11 cellular contexts compared by ENCODE assay signal in genomic region chr14:61547186-61548121, GRCh38.
DNase-seq lines count a peak whose midpoint lies in the region; ATAC-seq and TF ChIP-seq lines count a peak whose summit lies in the region.
"Had no signal": no experiment of that assay in that cellular context is flagged by ENCODE, and none has a peak within 500 bp of the region (broad histone marks: within the 10 kb centered on the region; RNA-seq: fewer than 3 reads in every experiment).

No MANE protein-coding gene starts in this region.

- no peaks in the 10 kb centered on the region for H3K9me3 ChIP-seq in fibroblast of lung (ENCODE audit: control insufficient read depth, insufficient read depth, low read depth, low read length)
- no peaks in the 10 kb centered on the region for H3K9me3 ChIP-seq in WERI-Rb-1 (ENCODE audit: severe bottlenecking)

- H3K4me2 ChIP-seq in fibroblast of lung (ENCODE audit: extremely low read depth, insufficient read depth, low read length) = peak overlapping the region; percentile 13

- intact Hi-C loops in posterior vena cava (cut with DNase I) = loop anchor here in 1 of 2 donors (10.0 kb wide), 2 partner anchors 73 to 147 kb away; partner anchors contain the start of gene HIF1A

- no peaks in the 10 kb centered on the region for H3K9me3 Mint-ChIP-seq in T-helper 2 cell treated with Interferon-gamma antibody and Interleukin-4, amounts not matched to agents 5 μg/mL and 100 μg/mL, for 36 hours
- H3K9me3 Mint-ChIP-seq in T-cell = no peaks in the 10 kb centered on the region
- H3K9me3 Mint-ChIP-seq in stimulated activated effector memory CD8-positive, alpha-beta T cell treated with anti-CD3 and anti-CD28 coated beads, Interleukin-12 subunit alpha, Interleukin-12 subunit beta, amount 100 ng/mL, for 72 hours = no peaks in the 10 kb centered on the region

- peaks cover 16% of the 10 kb centered on the region for H3K4me1 Mint-ChIP-seq in T-helper 2 cell treated with Interferon-gamma antibody and Interleukin-4, amounts not matched to agents 5 μg/mL and 100 μg/mL, for 36 hours (ENCODE audit: low read depth)
- H3K4me1 Mint-ChIP-seq in T-cell = peaks cover 42 to 51% (median 42%) of the 10 kb centered on the region in 3 donors
- H3K4me1 Mint-ChIP-seq in stimulated activated effector memory CD8-positive, alpha-beta T cell treated with anti-CD3 and anti-CD28 coated beads, Interleukin-12 subunit alpha, Interleukin-12 subunit beta, amount 100 ng/mL, for 72 hours = peaks cover 41% of the 10 kb centered on the region

- peaks cover 69% of the 10 kb centered on the region for H3K36me3 Mint-ChIP-seq in T-helper 2 cell treated with Interferon-gamma antibody and Interleukin-4, amounts not matched to agents 5 μg/mL and 100 μg/mL, for 36 hours (ENCODE audit: low read depth)
- peaks cover 73% of the 10 kb centered on the region for H3K36me3 Mint-ChIP-seq in T-cell
- peaks cover 96% of the 10 kb centered on the region for H3K36me3 Mint-ChIP-seq in stimulated activated effector memory CD8-positive, alpha-beta T cell treated with anti-CD3 and anti-CD28 coated beads, Interleukin-12 subunit alpha, Interleukin-12 subunit beta, amount 100 ng/mL, for 72 hours
- H3K36me3 Mint-ChIP-seq: naive B cell had no signal

- no peak for ATAC-seq in T-cell (replicated peaks in 1 of 4)
- no peak for ATAC-seq in stimulated activated effector memory CD8-positive, alpha-beta T cell treated with anti-CD3 and anti-CD28 coated beads, Interleukin-12 subunit alpha, Interleukin-12 subunit beta, amount 100 ng/mL, for 72 hours

- H3K4me1 ChIP-seq in fibroblast of lung (ENCODE audit: control insufficient read depth, extremely low read depth, insufficient read depth, low read length) = peaks cover 21% of the 10 kb centered on the region

- no peak overlapping the region for H3K4me3 Mint-ChIP-seq in T-helper 2 cell treated with Interferon-gamma antibody and Interleukin-4, amounts not matched to agents 5 μg/mL and 100 μg/mL, for 36 hours
- H3K4me3 Mint-ChIP-seq in T-cell = peak overlapping the region in 1 of 3 donors; percentile 45
- no peak overlapping the region for H3K4me3 Mint-ChIP-seq in stimulated activated effector memory CD8-positive, alpha-beta T cell treated with anti-CD3 and anti-CD28 coated beads, Interleukin-12 subunit alpha, Interleukin-12 subunit beta, amount 100 ng/mL, for 72 hours
- H3K4me3 Mint-ChIP-seq: naive B cell had no signal

- no peaks in the 10 kb centered on the region for H3K27me3 ChIP-seq in fibroblast of lung (ENCODE audit: control insufficient read depth, insufficient read depth, low read length)
- H3K27me3 ChIP-seq in WERI-Rb-1 (ENCODE audit: insufficient read depth, low read depth, severe bottlenecking) = no peaks in the 10 kb centered on the region

- CTCF ChIA-PET in T-cell (lab: Charles Lee) = interaction anchor here (0.6 to 1.0 kb wide), 5 partner anchors 10 to 313 kb away, joined by 3 to 11 read pairs (median 4); no protein-coding TSS in a partner anchor

- POLR2A ChIA-PET in T-cell (lab: Charles Lee) = interaction anchor here (0.5 to 0.6 kb wide), 2 partner anchors 13 to 69 kb away, joined by 3 read pairs; no protein-coding TSS in a partner anchor

- H3K27ac Mint-ChIP-seq in T-helper 2 cell treated with Interferon-gamma antibody and Interleukin-4, amounts not matched to agents 5 μg/mL and 100 μg/mL, for 36 hours = peak overlapping the region; percentile 8
- peak overlapping the region; percentile 62 to 69 for H3K27ac Mint-ChIP-seq in T-cell
- peak overlapping the region; percentile 63 for H3K27ac Mint-ChIP-seq in stimulated activated effector memory CD8-positive, alpha-beta T cell treated with anti-CD3 and anti-CD28 coated beads, Interleukin-12 subunit alpha, Interleukin-12 subunit beta, amount 100 ng/mL, for 72 hours

- H3K27ac ChIP-seq in fibroblast of lung (ENCODE audit: insufficient read depth, low read length) (peak overlapping the region; percentile 82), WERI-Rb-1 (no peak overlapping the region)
- H3K27ac ChIP-seq: 22Rv1 had no signal

- H2AFZ ChIP-seq in fibroblast of lung (ENCODE audit: low read length) = no peak overlapping the region

- H3K79me2 ChIP-seq in fibroblast of lung (ENCODE audit: control insufficient read depth, insufficient read depth, low read length) = no peaks in the 10 kb centered on the region

- no peaks in the 10 kb centered on the region for H3K27me3 Mint-ChIP-seq in T-helper 2 cell treated with Interferon-gamma antibody and Interleukin-4, amounts not matched to agents 5 μg/mL and 100 μg/mL, for 36 hours (ENCODE audit: low read depth)
- H3K27me3 Mint-ChIP-seq in T-cell = no peaks in the 10 kb centered on the region
- H3K27me3 Mint-ChIP-seq: naive B cell had no signal

- DNase-seq in T-helper 2 cell treated with Interferon-gamma antibody and Interleukin-4, amounts not matched to agents 5 μg/mL and 100 μg/mL, for 36 hours (ENCODE audit: low spot score) = no peak
- no peak for DNase-seq in T-helper 2 cell
- DNase-seq in T-cell = no peak
- DNase-seq in fibroblast of lung (ENCODE audit: low read depth in 2 of 2) = peak; percentile 92 to 94
- no peak for DNase-seq in stimulated activated effector memory CD8-positive, alpha-beta T cell treated with anti-CD3 and anti-CD28 coated beads, Interleukin-12 subunit alpha, Interleukin-12 subunit beta, amount 100 ng/mL, for 72 hours (ENCODE audit: low spot score in 2 of 2)
- no peak for DNase-seq in NCI-H1092 treated with DMSO at 0.1 percent for 48 hours (lab: John Stamatoyannopoulos, UW)
- DNase-seq in posterior vena cava (ENCODE audit: low spot score) = no peak
- DNase-seq in WERI-Rb-1 = no peak
- DNase-seq: activated CD4-positive, CD25-positive, alpha-beta regulatory T cell; naive B cell had no signal

- no peaks in the 10 kb centered on the region for H4K20me1 ChIP-seq in fibroblast of lung (ENCODE audit: control insufficient read depth, extremely low read depth, insufficient read depth, low read length)

- no peaks in the 10 kb centered on the region for H3K36me3 ChIP-seq in fibroblast of lung (ENCODE audit: control insufficient read depth, insufficient read depth, low read length)
- no peaks in the 10 kb centered on the region for H3K36me3 ChIP-seq in WERI-Rb-1

- no peak overlapping the region for H3K4me3 ChIP-seq in fibroblast of lung (replicated peaks in 1 of 4; ENCODE audit: control extremely low read depth in 1 of 4, insufficient read depth in 1 of 4, low read depth in 3 of 4, low read length in 4 of 4)
- H3K4me3 ChIP-seq in WERI-Rb-1 (ENCODE audit: low read depth, low read length) = no peak overlapping the region

- TF ChIP-seq CTCF in fibroblast of lung (conservative IDR thresholded peaks at IDR 0.05 in 1 of 2, IDR thresholded peaks at IDR 0.05 in 1 of 2; ENCODE audit: low read depth in 1 of 2, low read length in 2 of 2) = no peak
- no peak for TF ChIP-seq CTCF in WERI-Rb-1 (IDR thresholded peaks at IDR 0.05; ENCODE audit: low read depth, low read length)

- H3K9ac ChIP-seq in fibroblast of lung (ENCODE audit: insufficient read depth, low read length) = peak overlapping the region; percentile 28

Comparison
In these comparisons a context has a peak if more than half of its experiments do, and no peak if none do; other contexts are left out.
1. DNase-seq: peak in fibroblast of lung (2 of 2); none in T-helper 2 cell treated with Interferon-gamma antibody and Interleukin-4, amounts not matched to agents 5 μg/mL and 100 μg/mL, for 36 hours (single experiment), T-helper 2 cell (0 of 5), T-cell (0 of 34), stimulated activated effector memory CD8-positive, alpha-beta T cell treated with anti-CD3 and anti-CD28 coated beads, Interleukin-12 subunit alpha, Interleukin-12 subunit beta, amount 100 ng/mL, for 72 hours (0 of 2), NCI-H1092 treated with DMSO at 0.1 percent for 48 hours (single experiment), posterior vena cava (single experiment) and WERI-Rb-1 (single experiment).
2. H3K27ac Mint-ChIP-seq: peak in every context shown above with its lines; median percentile 66 in T-cell; 63 in stimulated activated effector memory CD8-positive, alpha-beta T cell treated with anti-CD3 and anti-CD28 coated beads, Interleukin-12 subunit alpha, Interleukin-12 subunit beta, amount 100 ng/mL, for 72 hours; 8 in T-helper 2 cell treated with Interferon-gamma antibody and Interleukin-4, amounts not matched to agents 5 μg/mL and 100 μg/mL, for 36 hours.